In genomic region chr6:43913388-43914271, GRCh38 we compare ENCODE assay signal across 16 cellular contexts.
DNase-seq lines count a peak whose midpoint lies in the region; ATAC-seq and TF ChIP-seq lines count a peak whose summit lies in the region.
"Had no signal": no experiment of that assay in that cellular context is flagged by ENCODE, and none has a peak within 500 bp of the region (broad histone marks: within the 10 kb centered on the region; RNA-seq: fewer than 3 reads in every experiment).

No MANE protein-coding gene starts in this region.

- intact Hi-C loops in Panc1 (cut with micrococcal nuclease; ENCODE audit: unreplicated experiment): no loop called here

- WGBS in endodermal cell (ENCODE audit: insufficient coverage in 1 of 2, insufficient read length in 1 of 2), 2 experiments: 85 to 86% methylated on average over 3 of the region's 4 CpGs

- H3K27me3 Mint-ChIP-seq in endodermal cell (ENCODE audit: insufficient read depth): no peaks in the 10 kb centered on the region
- H3K27me3 Mint-ChIP-seq in nephron (ENCODE audit: low read depth): peaks cover 53% of the 10 kb centered on the region

- ATAC-seq in Panc1: peak; percentile 39; the same call in 1 of the 2 replicates
- ATAC-seq in GM21737 (IDR thresholded peaks at IDR 0.05; ENCODE audit: unreplicated experiment): no peak
- ATAC-seq in GM19035 (IDR thresholded peaks at IDR 0.05; ENCODE audit: unreplicated experiment): no peak
- ATAC-seq: esophagus mucosa had no signal

- H3K4me3 Mint-ChIP-seq in endodermal cell (no peak overlapping the region), nephron (no peak overlapping the region)
- H3K4me3 Mint-ChIP-seq: activated naive CD4-positive, alpha-beta T cell treated with anti-CD3 and anti-CD28 coated beads for 36 hours; neural crest cell had no signal

- H3K9ac ChIP-seq in endodermal cell (ENCODE audit: extremely low read depth, low read length, poor library complexity, severe bottlenecking): no peak overlapping the region

- peak overlapping the region; percentile 55 for H3K27ac Mint-ChIP-seq in endodermal cell
- peak overlapping the region; percentile 40 to 92 (median 74) for H3K27ac Mint-ChIP-seq in nephron
- H3K27ac Mint-ChIP-seq: activated naive CD4-positive, alpha-beta T cell treated with anti-CD3 and anti-CD28 coated beads for 36 hours had no signal

- H3K9me3 ChIP-seq in Panc1 (ENCODE audit: control insufficient read depth, insufficient read depth, low read depth, low read length) (no peaks in the 10 kb centered on the region), endodermal cell (ENCODE audit: control insufficient read depth, low read length) (no peaks in the 10 kb centered on the region)
- H3K9me3 ChIP-seq: sigmoid colon had no signal

- no peak overlapping the region for H3K4me3 ChIP-seq in Panc1 (ENCODE audit: low read depth in 2 of 2, low read length in 2 of 2)
- no peak overlapping the region for H3K4me3 ChIP-seq in endodermal cell (ENCODE audit: low read length)
- H3K4me3 ChIP-seq: lung, sigmoid colon had no signal

- H3K9me3 Mint-ChIP-seq in endodermal cell (no peaks in the 10 kb centered on the region), nephron (no peaks in the 10 kb centered on the region)
- H3K9me3 Mint-ChIP-seq: activated naive CD4-positive, alpha-beta T cell treated with anti-CD3 and anti-CD28 coated beads for 36 hours; neural crest cell had no signal

- DNase-seq in CD1c-positive myeloid dendritic cell (ENCODE audit: extremely low spot score) (peak; percentile 63), Panc1 (ENCODE audit: low read depth, low spot score) (no peak), endodermal cell (no peak), substantia nigra (lab: John Stamatoyannopoulos, UW) (no peak), ACHN (no peak)
- DNase-seq: activated naive CD4-positive, alpha-beta T cell treated with anti-CD3 and anti-CD28 coated beads for 36 hours; cerebellar nuclear complex; hypothalamus; NCI-H2171 treated with DMSO at 0.1 percent for 48 hours; sigmoid colon had no signal

- CTCF ChIA-PET in Panc1 (lab: Charles Lee): interaction anchor here (1.3 kb wide), 1 partner anchor 165 kb away, joined by 4 read pairs; no protein-coding TSS in a partner anchor

- no peak for TF ChIP-seq CTCF in Panc1 (IDR thresholded peaks at IDR 0.05)
- no peak for TF ChIP-seq CTCF in endodermal cell (conservative IDR thresholded peaks at IDR 0.05)
- no peak for TF ChIP-seq CTCF in nephron (IDR thresholded peaks at IDR 0.05; ENCODE audit: unreplicated experiment in 3 of 3)

- H3K36me3 Mint-ChIP-seq in endodermal cell (ENCODE audit: low read depth) (no peaks in the 10 kb centered on the region), nephron (ENCODE audit: low read depth) (no peaks in the 10 kb centered on the region)

- H3K36me3 ChIP-seq in Panc1 (ENCODE audit: control insufficient read depth, insufficient read depth, low read length): no peaks in the 10 kb centered on the region
- no peaks in the 10 kb centered on the region for H3K36me3 ChIP-seq in endodermal cell (ENCODE audit: control insufficient read depth, insufficient read depth, low read length)
- H3K36me3 ChIP-seq: sigmoid colon had no signal

- peaks cover 11% of the 10 kb centered on the region for H3K4me1 ChIP-seq in Panc1 (ENCODE audit: control insufficient read depth, insufficient read depth, low read length)
- peaks cover 26% of the 10 kb centered on the region for H3K4me1 ChIP-seq in endodermal cell (ENCODE audit: control insufficient read depth, insufficient read depth, low read length)
- H3K4me1 ChIP-seq: sigmoid colon had no signal

- POLR2A ChIA-PET in Panc1 (lab: Charles Lee): no interaction called here

- BruUV-seq in Panc1 (replicated peaks; lab: Mats Ljungman, UMichigan): no TSS peak

- H3K27ac ChIP-seq in Panc1 (ENCODE audit: low read length): peak overlapping the region; percentile 49; the same call in 1 of the 2 replicates
- no peak overlapping the region for H3K27ac ChIP-seq in endodermal cell (ENCODE audit: low read depth, low read length)
- H3K27ac ChIP-seq in substantia nigra (ENCODE audit: low read depth, low read length, poor library complexity, severe bottlenecking): no peak overlapping the region
- H3K27ac ChIP-seq: sigmoid colon had no signal

- H3K4me1 Mint-ChIP-seq in endodermal cell (peaks cover 72% of the 10 kb centered on the region), nephron (peaks cover 52% of the 10 kb centered on the region)

- H3K27me3 ChIP-seq in Panc1 (ENCODE audit: control insufficient read depth, insufficient read depth, low read length) (no peaks in the 10 kb centered on the region), endodermal cell (ENCODE audit: control insufficient read depth, insufficient read depth, low read length, poor library complexity, severe bottlenecking) (no peaks in the 10 kb centered on the region)
- H3K27me3 ChIP-seq: sigmoid colon had no signal

- in situ Hi-C loops in Panc1 (cut with HindIII; ENCODE audit: low pct_unique_long_range_greater_than_20kb, low sequenced_read_pairs) (no loop called here), ACHN (cut with HindIII; ENCODE audit: low pct_ligation_motif_present, low pct_unique_long_range_greater_than_20kb, low sequenced_read_pairs) (no loop called here)
